ENCODE assay signal across 15 cellular contexts in the genomic region with DNA sequence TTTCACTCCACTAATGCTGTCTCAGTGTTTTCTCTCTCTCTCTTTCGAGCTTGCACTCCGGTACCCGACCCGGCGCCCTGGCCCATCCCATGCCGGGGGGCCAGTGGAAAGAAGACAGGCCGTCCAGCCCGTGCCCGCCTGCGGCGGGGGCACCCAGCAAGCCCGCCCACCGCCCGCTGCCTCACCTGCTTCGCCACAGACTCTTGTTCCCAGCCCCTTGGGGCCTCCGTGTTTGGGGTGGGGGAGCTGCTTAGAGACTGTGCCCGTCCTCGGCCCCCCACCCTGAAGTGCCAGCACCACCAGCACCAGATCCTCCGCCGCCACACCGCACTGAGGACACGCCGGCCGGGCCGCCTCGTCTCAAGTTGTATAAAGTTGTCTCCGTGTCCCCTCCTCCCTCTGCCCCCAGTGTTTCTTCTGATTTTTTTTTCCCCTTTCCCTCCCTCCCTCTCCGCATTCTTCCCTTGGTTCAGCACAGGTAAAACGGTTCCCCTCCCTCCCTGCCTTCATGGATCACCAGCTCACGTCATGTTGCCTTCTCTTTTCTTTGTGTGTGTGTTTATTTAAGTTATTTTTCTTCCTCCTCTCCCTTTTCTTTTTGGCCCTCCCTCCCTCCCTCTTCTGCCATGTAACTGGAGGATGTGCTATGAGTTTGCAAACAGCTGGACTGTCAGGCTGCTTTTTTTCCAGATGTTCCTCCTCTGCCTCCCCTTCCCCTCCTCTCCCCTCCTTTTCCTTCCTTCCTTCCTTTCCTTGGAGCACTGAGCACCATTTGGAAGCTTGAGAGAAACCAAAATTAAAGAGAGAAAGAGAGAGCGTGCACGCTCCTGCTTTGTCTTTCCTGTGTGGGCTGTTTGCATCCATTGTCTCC. TPM values are rescaled to one million over a fixed set of nuclear protein-coding genes. Genes with fewer than 3 reads are reported as not detected.
A peak's percentile ranks its signal among the peaks of the same experiment; 100 is the strongest.
DNase-seq lines count a peak whose midpoint lies in the region; FAIRE-seq and TF ChIP-seq lines count a peak whose summit lies in the region.
"Had no signal": no experiment of that assay in that cellular context is flagged by ENCODE, and none has a peak within 500 bp of the region (broad histone marks: within the 10 kb centered on the region; RNA-seq: fewer than 3 reads in every experiment).

No MANE protein-coding gene starts in this region.

- H3K36me3 Mint-ChIP-seq in T-helper 1 cell treated with Interleukin-12 subunit alpha and Interleukin-12 subunit beta and Interleukin-4 antibody, amounts not matched to agents 30 μg/mL and 1 μg/mL, for 36 hours (ENCODE audit: low read depth) = peaks cover 22% of the 10 kb centered on the region

- WGBS in small intestine, 3 donors = 38 to 56% (median 45%) methylated on average over 25 to 32 of the region's 32 CpGs

- H4K20me1 ChIP-seq in fibroblast of lung (ENCODE audit: control insufficient read depth, extremely low read depth, insufficient read depth, low read length) = no peaks in the 10 kb centered on the region

- H3K27me3 ChIP-seq in fibroblast of lung (ENCODE audit: control insufficient read depth, insufficient read depth, low read length) = no peaks in the 10 kb centered on the region
- H3K27me3 ChIP-seq in small intestine (ENCODE audit: control insufficient read depth in 2 of 2, insufficient read depth in 2 of 2, low read length in 2 of 2) = no peaks in the 10 kb centered on the region

- peak overlapping the region; percentile 49 for H3K27ac Mint-ChIP-seq in T-helper 1 cell treated with Interleukin-12 subunit alpha and Interleukin-12 subunit beta and Interleukin-4 antibody, amounts not matched to agents 30 μg/mL and 1 μg/mL, for 36 hours

- H3K27ac ChIP-seq in SK-N-MC (peak overlapping the region; percentile 88), fibroblast of lung (ENCODE audit: insufficient read depth, low read length) (peak overlapping the region; percentile 96), small intestine (ENCODE audit: low read depth in 1 of 2, low read length in 1 of 2) (peak overlapping the region; percentile 98 to 99)

- no peaks in the 10 kb centered on the region for H3K9me3 ChIP-seq in SK-N-MC (ENCODE audit: low read depth, low read length)
- H3K9me3 ChIP-seq in fibroblast of lung (ENCODE audit: control insufficient read depth, insufficient read depth, low read depth, low read length) = no peaks in the 10 kb centered on the region
- H3K9me3 ChIP-seq in small intestine (ENCODE audit: control insufficient read depth, low read depth) = no peaks in the 10 kb centered on the region

- H3K9me3 Mint-ChIP-seq in T-helper 1 cell treated with Interleukin-12 subunit alpha and Interleukin-12 subunit beta and Interleukin-4 antibody, amounts not matched to agents 30 μg/mL and 1 μg/mL, for 36 hours = no peaks in the 10 kb centered on the region

- H3K4me3 Mint-ChIP-seq in T-helper 1 cell treated with Interleukin-12 subunit alpha and Interleukin-12 subunit beta and Interleukin-4 antibody, amounts not matched to agents 30 μg/mL and 1 μg/mL, for 36 hours = peak overlapping the region; percentile 7

- no peak overlapping the region for H2AFZ ChIP-seq in fibroblast of lung (ENCODE audit: low read length)

- H3K4me3 ChIP-seq in SK-N-MC (peak overlapping the region; percentile 90), fibroblast of lung (replicated peaks in 1 of 4; ENCODE audit: control extremely low read depth in 1 of 4, insufficient read depth in 1 of 4, low read depth in 3 of 4, low read length in 4 of 4) (peak overlapping the region in 1 of 4 experiments; percentile 64), small intestine (ENCODE audit: low read depth in 1 of 2, low read length in 2 of 2) (peak overlapping the region in 1 of 2 donors; percentile 73)

- H3K36me3 ChIP-seq in SK-N-MC (ENCODE audit: insufficient read depth, low read length) (peaks cover 48% of the 10 kb centered on the region), fibroblast of lung (ENCODE audit: control insufficient read depth, insufficient read depth, low read length) (peaks cover 38% of the 10 kb centered on the region), small intestine (ENCODE audit: control insufficient read depth in 2 of 2, insufficient read depth in 2 of 2, low read length in 2 of 2) (peaks cover 3 to 32% of the 10 kb centered on the region in 2 donors)

- peaks cover 6% of the 10 kb centered on the region for H3K27me3 Mint-ChIP-seq in T-helper 1 cell treated with Interleukin-12 subunit alpha and Interleukin-12 subunit beta and Interleukin-4 antibody, amounts not matched to agents 30 μg/mL and 1 μg/mL, for 36 hours (ENCODE audit: low read depth)

- peaks cover 24% of the 10 kb centered on the region for H3K4me1 Mint-ChIP-seq in T-helper 1 cell treated with Interleukin-12 subunit alpha and Interleukin-12 subunit beta and Interleukin-4 antibody, amounts not matched to agents 30 μg/mL and 1 μg/mL, for 36 hours (ENCODE audit: low read depth)

- FAIRE-seq in small intestine (lab: Jason Lieb, UNC) = no peak
- FAIRE-seq: GM18507, H1 had no signal

- TF ChIP-seq CTCF in fibroblast of lung (conservative IDR thresholded peaks at IDR 0.05 in 1 of 2, IDR thresholded peaks at IDR 0.05 in 1 of 2; ENCODE audit: low read depth in 1 of 2, low read length in 2 of 2) = no peak

- H3K4me2 ChIP-seq in fibroblast of lung (ENCODE audit: extremely low read depth, insufficient read depth, low read length) = no peak overlapping the region

- H3K79me2 ChIP-seq in fibroblast of lung (ENCODE audit: control insufficient read depth, insufficient read depth, low read length) = peaks cover 30% of the 10 kb centered on the region

- no peak for DNase-seq in T-helper 1 cell
- no peak for DNase-seq in SK-N-MC (ENCODE audit: low read depth, low spot score)
- peak in 1 of 2 donors; percentile 90 for DNase-seq in fibroblast of lung (ENCODE audit: low read depth in 2 of 2)
- DNase-seq in small intestine = peak; percentile 15
- no peak for DNase-seq in NOMO-1 (lab: John Stamatoyannopoulos, UW; ENCODE audit: unreplicated experiment in 2 of 2)
- DNase-seq in stimulated activated naive CD4-positive, alpha-beta T cell (lab: John Stamatoyannopoulos, UW) = no peak
- no peak for DNase-seq in cortex of kidney (lab: John Stamatoyannopoulos, UW)
- DNase-seq: ACHN; islet precursor cell; MM.1S; stimulated activated CD4-positive, alpha-beta T cell treated with anti-CD3 and anti-CD28 coated beads, Interleukin-4, amount 100 ng/mL, for 24 hours had no signal

- H3K9ac ChIP-seq in SK-N-MC (ENCODE audit: insufficient read length) (peak overlapping the region; percentile 88), fibroblast of lung (ENCODE audit: insufficient read depth, low read length) (peak overlapping the region; percentile 20)

- peaks cover 22% of the 10 kb centered on the region for H3K4me1 ChIP-seq in fibroblast of lung (ENCODE audit: control insufficient read depth, extremely low read depth, insufficient read depth, low read length)
- no peaks in the 10 kb centered on the region for H3K4me1 ChIP-seq in small intestine (ENCODE audit: control insufficient read depth in 2 of 2, insufficient read depth in 1 of 2, low read depth in 1 of 2, low read length in 1 of 2)

RNA-seq across cellular contexts. Expression of gene LENG9, which starts 2.1 kb away (rescaled TPM):
- 14.6 and 16.7 TPM in 2 replicates for total RNA-seq in fibroblast of lung
- polyA plus RNA-seq in fibroblast of lung (0.46 and 0.84 TPM in 2 replicates), small intestine (10 to 100 TPM in 1 of 3 donors, 1 to 10 TPM in 2; 8.7 to 14.1 (median 9.2) TPM)
- polyA plus RNA-seq in fibroblast of lung (2012) = 1.7 and 3.1 TPM in 2 replicates
- polyA minus RNA-seq in fibroblast of lung (ENCODE audit: low replicate concordance) = 0.70 and 2.3 TPM in 2 replicates

RNA-seq across cellular contexts. Expression of gene CDC42EP5, which starts 11.7 kb away (rescaled TPM):
- 14.7 and 15.9 TPM in 2 replicates for total RNA-seq in fibroblast of lung
- polyA plus RNA-seq in fibroblast of lung (3.4 and 7.2 TPM in 2 replicates), small intestine (100 to 1,000 TPM; 131 to 176 (median 151) TPM)
- 13.6 and 21.8 TPM in 2 replicates for polyA plus RNA-seq in fibroblast of lung (2012)
- polyA minus RNA-seq in fibroblast of lung (ENCODE audit: low replicate concordance) = 0.85 and 1.5 TPM in 2 replicates
- total RNA-seq: T-helper 1 cell treated with Interleukin-12 subunit alpha and Interleukin-12 subunit beta and Interleukin-4 antibody, amounts not matched to agents 30 ng/mL and 1 ng/mL, for 36 hours had no signal

RNA-seq across cellular contexts. Expression of gene LENG8, which starts 12.4 kb away (rescaled TPM):
- total RNA-seq in fibroblast of lung = 20.8 and 32.4 TPM in 2 replicates
- polyA plus RNA-seq in fibroblast of lung = 11.0 and 12.7 TPM in 2 replicates
- 25.3 and 31.6 TPM in 2 replicates for polyA plus RNA-seq in fibroblast of lung (2012)
- polyA minus RNA-seq in fibroblast of lung (ENCODE audit: low replicate concordance) = 33.7 and 47.3 TPM in 2 replicates
- 10 to 100 TPM; 51.6 to 92.8 (median 81.5) TPM for polyA plus RNA-seq in small intestine

RNA-seq across cellular contexts. Expression of gene LAIR2, which starts 41.2 kb away (rescaled TPM):
- total RNA-seq in fibroblast of lung = not detected in 2 replicates
- polyA plus RNA-seq in fibroblast of lung (not detected in 2 replicates), small intestine (under 1 TPM in 1 of 3 donors, not detected in 2; 0.33 TPM)
- not detected in 2 replicates for polyA plus RNA-seq in fibroblast of lung (2012)
- not detected in 2 replicates for polyA minus RNA-seq in fibroblast of lung (ENCODE audit: low replicate concordance)
- total RNA-seq: H1 had no signal
- polyA plus RNA-seq: H1 had no signal

RNA-seq across cellular contexts. Expression of gene TTYH1, which starts 46.2 kb away (rescaled TPM):
- total RNA-seq in fibroblast of lung = not detected in 2 replicates
- polyA plus RNA-seq in fibroblast of lung (not detected in 2 replicates), small intestine (1 to 10 TPM in 1 of 3 donors, not detected in 2; 1.5 TPM)
- polyA plus RNA-seq in fibroblast of lung (2012) = 0.12 TPM in 1 of 2 replicates, not detected in the other
- polyA minus RNA-seq in fibroblast of lung (ENCODE audit: low replicate concordance) = not detected in 2 replicates

Comparison
In these comparisons a context has a peak if more than half of its experiments do, and no peak if none do; other contexts are left out.
1. RNA of gene CDC42EP5, which starts 11.7 kb away (polyA plus RNA-seq): 131 to 176 TPM in small intestine; 3.4 to 21.8 TPM in fibroblast of lung; every median in the first group is over 4 times any median in the second.
2. Peak in every context shown above with its lines, with median percentiles within 50 percentile points of each other: H3K27ac ChIP-seq.